Comparison of ENCODE assay signal across 8 cellular contexts in genomic region chr4:80184053-80184790, GRCh38. TPM values are rescaled to one million over a fixed set of nuclear protein-coding genes. Genes with fewer than 3 reads are reported as not detected.
A peak's percentile ranks its signal among the peaks of the same experiment; 100 is the strongest.
DNase-seq lines count a peak whose midpoint lies in the region; ATAC-seq and TF ChIP-seq lines count a peak whose summit lies in the region.

No MANE protein-coding gene starts in this region.

- no peaks in the 10 kb centered on the region for H3K27me3 Mint-ChIP-seq in CD4-positive, alpha-beta T cell
- peaks cover 35% of the 10 kb centered on the region for H3K27me3 Mint-ChIP-seq in activated T-helper 2 cell treated with anti-CD3 and anti-CD28 coated beads, Interferon-gamma antibody, Interleukin-2, Interleukin-4, amounts not matched to agents 10 μg/mL and 5 μg/mL and 100 μg/mL, durations not matched to agents 14 hours and 24 hours and 36 hours (ENCODE audit: low read depth)

- no CpG with 5 or more reads among the region's 45 CpGs for WGBS in neuronal stem cell (ENCODE audit: extremely low coverage in 2 of 2, insufficient read length in 2 of 2, insufficient replicate concordance in 1 of 2), 2 donors

- H3K18ac ChIP-seq in neuronal stem cell (ENCODE audit: low read length): peak overlapping the region; percentile 73

- peak overlapping the region; percentile 86 for H2AFZ ChIP-seq in OCI-LY7 (ENCODE audit: low read length)
- H2AFZ ChIP-seq in neuronal stem cell (ENCODE audit: low read length): peak overlapping the region; percentile 97

- CTCF ChIA-PET in CD4-positive, alpha-beta T cell (lab: Charles Lee): interaction anchor here (0.6 to 5.4 kb wide), 21 partner anchors 12 to 141 kb away, joined by 3 to 53 read pairs (median 4); partner anchors contain the start of gene ANTXR2
- CTCF ChIA-PET in OCI-LY7 (lab: Charles Lee; ENCODE audit: unreplicated experiment): no interaction called here

- H3K9me3 Mint-ChIP-seq in CD4-positive, alpha-beta T cell: peaks cover 2% of the 10 kb centered on the region
- peaks cover 13% of the 10 kb centered on the region for H3K9me3 Mint-ChIP-seq in activated T-helper 2 cell treated with anti-CD3 and anti-CD28 coated beads, Interferon-gamma antibody, Interleukin-2, Interleukin-4, amounts not matched to agents 10 μg/mL and 5 μg/mL and 100 μg/mL, durations not matched to agents 14 hours and 24 hours and 36 hours

- no peak overlapping the region for H3K23ac ChIP-seq in neuronal stem cell (ENCODE audit: low read depth, low read length, poor library complexity)

- H3K4me3 ChIP-seq in OCI-LY7 (ENCODE audit: low read depth, low read length, poor library complexity, severe bottlenecking) (peak overlapping the region; percentile 65), foreskin fibroblast (ENCODE audit: low read depth in 1 of 2, low read length in 2 of 2) (peak overlapping the region; percentile 80 to 93), neuronal stem cell (ENCODE audit: low read length in 2 of 2) (peak overlapping the region; percentile 43 to 83), subcutaneous abdominal adipose tissue (ENCODE audit: low read depth in 1 of 5, low read length in 5 of 5) (peak overlapping the region; percentile 71 to 92 (median 79))

- TF ChIP-seq CTCF in CD4-positive, alpha-beta T cell (IDR thresholded peaks at IDR 0.05): peak; percentile 96
- TF ChIP-seq CTCF in OCI-LY7 (conservative IDR thresholded peaks at IDR 0.05; ENCODE audit: low read length) (peak; percentile 75), foreskin fibroblast (IDR thresholded peaks at IDR 0.05; ENCODE audit: low read depth, low read length) (peak; percentile 75)

- H2BK15ac ChIP-seq in neuronal stem cell (ENCODE audit: low read length): peak overlapping the region; percentile 51

- H3K79me2 ChIP-seq in OCI-LY7 (ENCODE audit: insufficient read depth, low read depth, low read length): no peaks in the 10 kb centered on the region

- BruUV-seq in OCI-LY7 (replicated peaks; lab: Mats Ljungman, UMichigan): no TSS peak

- no peaks in the 10 kb centered on the region for H3K36me3 ChIP-seq in OCI-LY7 (ENCODE audit: insufficient read depth, low read length)
- H3K36me3 ChIP-seq in neuronal stem cell (replicated peaks in 1 of 2; ENCODE audit: control insufficient read depth in 2 of 2, insufficient read depth in 2 of 2, low read length in 2 of 2): no peaks in the 10 kb centered on the region
- H3K36me3 ChIP-seq in subcutaneous abdominal adipose tissue (ENCODE audit: control insufficient read depth in 5 of 5, insufficient read depth in 5 of 5, low read length in 5 of 5): no peaks in the 10 kb centered on the region

- peaks cover 22% of the 10 kb centered on the region for H3K36me3 Mint-ChIP-seq in CD4-positive, alpha-beta T cell (ENCODE audit: low read depth)
- H3K36me3 Mint-ChIP-seq in activated T-helper 2 cell treated with anti-CD3 and anti-CD28 coated beads, Interferon-gamma antibody, Interleukin-2, Interleukin-4, amounts not matched to agents 10 μg/mL and 5 μg/mL and 100 μg/mL, durations not matched to agents 14 hours and 24 hours and 36 hours (ENCODE audit: low read depth): peaks cover 17% of the 10 kb centered on the region

- no peak overlapping the region for H3K14ac ChIP-seq in neuronal stem cell (ENCODE audit: low read length)

- peak overlapping the region; percentile 100 for H3K4me3 Mint-ChIP-seq in CD4-positive, alpha-beta T cell
- H3K4me3 Mint-ChIP-seq in activated T-helper 2 cell treated with anti-CD3 and anti-CD28 coated beads, Interferon-gamma antibody, Interleukin-2, Interleukin-4, amounts not matched to agents 10 μg/mL and 5 μg/mL and 100 μg/mL, durations not matched to agents 14 hours and 24 hours and 36 hours (ENCODE audit: low read depth): peak overlapping the region; percentile 99

- H3K4me1 ChIP-seq in OCI-LY7 (ENCODE audit: insufficient read depth, low read length, poor library complexity, severe bottlenecking): peaks cover 10% of the 10 kb centered on the region
- H3K4me1 ChIP-seq in neuronal stem cell (ENCODE audit: control insufficient read depth in 2 of 2, insufficient read depth in 1 of 2, low read depth in 1 of 2, low read length in 2 of 2): peaks cover 5 to 9% of the 10 kb centered on the region in 2 donors
- H3K4me1 ChIP-seq in subcutaneous abdominal adipose tissue (ENCODE audit: control insufficient read depth in 5 of 5, insufficient read depth in 5 of 5, low read length in 5 of 5): peaks cover 4 to 35% (median 33%) of the 10 kb centered on the region in 5 donors

- H2BK5ac ChIP-seq in neuronal stem cell (ENCODE audit: low read length): no peak overlapping the region

- POLR2A ChIA-PET in CD4-positive, alpha-beta T cell (lab: Charles Lee): interaction anchor here (0.9 to 7.5 kb wide), 12 partner anchors 10 to 120 kb away, joined by 3 to 111 read pairs (median 10); partner anchors contain the start of genes ANTXR2 and PRDM8
- POLR2A ChIA-PET in OCI-LY7 (lab: Charles Lee): interaction anchor here (0.7 to 1.2 kb wide), 2 partner anchors 36 to 90 kb away, joined by 3 to 5 read pairs; no protein-coding TSS in a partner anchor

- intact Hi-C loops in CD4-positive, alpha-beta T cell (cut with DNase I, micrococcal nuclease): loop anchor here (1.0 to 10.0 kb wide), 8 partner anchors 11 to 1409 kb away; partner anchors contain the start of genes ANTXR2 (in 1 of the 2) and BMP2K (in 1 of the 2)
- intact Hi-C loops in OCI-LY7 (cut with micrococcal nuclease; ENCODE audit: unreplicated experiment): no loop called here
- intact Hi-C loops in activated T-helper 2 cell treated with anti-CD3 and anti-CD28 coated beads, Interferon-gamma antibody, Interleukin-2, Interleukin-4, amounts not matched to agents 10 μg/mL and 5 μg/mL and 100 μg/mL, durations not matched to agents 14 hours and 24 hours and 36 hours (cut with micrococcal nuclease): loop anchor here (1.0 to 5.0 kb wide), 8 partner anchors 18 to 1242 kb away; no protein-coding TSS in a partner anchor

- no peaks in the 10 kb centered on the region for H3K79me1 ChIP-seq in neuronal stem cell (ENCODE audit: low read depth, low read length)

- ATAC-seq in CD4-positive, alpha-beta T cell (ENCODE audit: poor library complexity): peak; percentile 88
- ATAC-seq in GM19397 (IDR thresholded peaks at IDR 0.05; ENCODE audit: unreplicated experiment) (peak; percentile 91), HG03521 (IDR thresholded peaks at IDR 0.05; ENCODE audit: unreplicated experiment) (peak; percentile 94)

- no peaks in the 10 kb centered on the region for H3K27me3 ChIP-seq in CD4-positive, alpha-beta T cell (ENCODE audit: control insufficient read depth, insufficient read depth, low read length)
- H3K27me3 ChIP-seq in neuronal stem cell (ENCODE audit: control insufficient read depth in 3 of 3, insufficient read depth in 3 of 3, low read depth in 1 of 3, low read length in 3 of 3): peaks cover 31 to 73% (median 71%) of the 10 kb centered on the region in 3 experiments
- H3K27me3 ChIP-seq in subcutaneous abdominal adipose tissue (ENCODE audit: control insufficient read depth in 5 of 5, insufficient read depth in 4 of 5, low read length in 5 of 5): peaks cover 11 to 36% (median 32%) of the 10 kb centered on the region in 5 donors

- no peak overlapping the region for H2BK12ac ChIP-seq in neuronal stem cell (ENCODE audit: low read length)

- H2BK120ac ChIP-seq in neuronal stem cell (ENCODE audit: low read depth, low read length): no peak overlapping the region

- no peak overlapping the region for H4K8ac ChIP-seq in neuronal stem cell (ENCODE audit: low read depth, low read length)

- H3K4me1 Mint-ChIP-seq in CD4-positive, alpha-beta T cell (ENCODE audit: low read depth): peaks cover 59% of the 10 kb centered on the region
- H3K4me1 Mint-ChIP-seq in activated T-helper 2 cell treated with anti-CD3 and anti-CD28 coated beads, Interferon-gamma antibody, Interleukin-2, Interleukin-4, amounts not matched to agents 10 μg/mL and 5 μg/mL and 100 μg/mL, durations not matched to agents 14 hours and 24 hours and 36 hours (ENCODE audit: low read depth): peaks cover 49% of the 10 kb centered on the region

- peak overlapping the region; percentile 85 for H3K27ac ChIP-seq in CD4-positive, alpha-beta T cell (ENCODE audit: low read depth, low read length)
- H3K27ac ChIP-seq in OCI-LY7 (ENCODE audit: low read depth, low read length, poor library complexity, severe bottlenecking): no peak overlapping the region
- H3K27ac ChIP-seq in neuronal stem cell (replicated peaks; ENCODE audit: low read length): no peak overlapping the region
- H3K27ac ChIP-seq in subcutaneous abdominal adipose tissue (ENCODE audit: low read depth, low read length): peak overlapping the region; percentile 46

- H3K9me2 ChIP-seq in OCI-LY7 (ENCODE audit: insufficient read depth, low read length): no peaks in the 10 kb centered on the region

- H3K27ac Mint-ChIP-seq in CD4-positive, alpha-beta T cell: peak overlapping the region; percentile 94
- H3K27ac Mint-ChIP-seq in activated T-helper 2 cell treated with anti-CD3 and anti-CD28 coated beads, Interferon-gamma antibody, Interleukin-2, Interleukin-4, amounts not matched to agents 10 μg/mL and 5 μg/mL and 100 μg/mL, durations not matched to agents 14 hours and 24 hours and 36 hours: peak overlapping the region; percentile 95

- peaks cover 4% of the 10 kb centered on the region for H3K9me3 ChIP-seq in CD4-positive, alpha-beta T cell (ENCODE audit: control insufficient read depth, low read length)
- no peaks in the 10 kb centered on the region for H3K9me3 ChIP-seq in OCI-LY7 (ENCODE audit: low read length)
- H3K9me3 ChIP-seq in neuronal stem cell (replicated peaks in 1 of 2; ENCODE audit: control insufficient read depth in 2 of 2, insufficient read depth in 1 of 2, low read depth in 1 of 2, low read length in 2 of 2): no peaks in the 10 kb centered on the region
- H3K9me3 ChIP-seq in subcutaneous abdominal adipose tissue (ENCODE audit: control insufficient read depth in 5 of 5, low read length in 5 of 5): peaks cover 0 to 7% (median 6%) of the 10 kb centered on the region in 5 donors

- no peak overlapping the region for H2AK5ac ChIP-seq in neuronal stem cell (ENCODE audit: low read depth, low read length)

- H3K4me2 ChIP-seq in OCI-LY7 (ENCODE audit: low read length) (peak overlapping the region; percentile 82), neuronal stem cell (ENCODE audit: insufficient read depth, low read length, poor library complexity, severe bottlenecking) (peak overlapping the region; percentile 81)

- H4K20me1 ChIP-seq in OCI-LY7 (ENCODE audit: insufficient read depth, low read length): no peaks in the 10 kb centered on the region

- no peak overlapping the region for H3K4ac ChIP-seq in neuronal stem cell (ENCODE audit: low read length)

- H3K9ac ChIP-seq in neuronal stem cell (ENCODE audit: low read depth, low read length, poor library complexity) (peak overlapping the region; percentile 73), subcutaneous abdominal adipose tissue (ENCODE audit: low read length in 5 of 5) (peak overlapping the region in 4 of 5 donors; percentile 39 to 77 (median 62))

- DNase-seq in CD4-positive, alpha-beta T cell: peak; percentile 82 to 94 (median 92)
- DNase-seq in OCI-LY7 (ENCODE audit: low spot score): peak; percentile 70
- peak; percentile 89 for DNase-seq in activated T-helper 2 cell treated with anti-CD3 and anti-CD28 coated beads, Interferon-gamma antibody, Interleukin-2, Interleukin-4, amounts not matched to agents 10 μg/mL and 5 μg/mL and 100 μg/mL, durations not matched to agents 14 hours and 24 hours and 36 hours (ENCODE audit: low spot score)
- DNase-seq in foreskin fibroblast: peak; percentile 87 to 97
- DNase-seq in neuronal stem cell (ENCODE audit: low spot score): peak; percentile 82

- H4K91ac ChIP-seq in neuronal stem cell (ENCODE audit: low read depth, low read length, poor library complexity): no peak overlapping the region

RNA-seq across cellular contexts. Expression of gene PRDM8, which starts 13.1 kb away (rescaled TPM):
- 1 to 10 TPM; 4.2 to 5.1 TPM for total RNA-seq in CD4-positive, alpha-beta T cell
- not detected in 2 replicates for total RNA-seq in OCI-LY7 (2014; rRNA removed; shearing (Covaris generic))
- not detected in 2 replicates for total RNA-seq in OCI-LY7 (2022)
- 1.1 and 1.8 TPM in 2 replicates for total RNA-seq in activated T-helper 2 cell treated with anti-CD3 and anti-CD28 coated beads, Interferon-gamma antibody, Interleukin-2, Interleukin-4, amounts not matched to agents 10 μg/mL and 5 μg/mL and 100 μg/mL, durations not matched to agents 14 hours and 24 hours and 36 hours
- polyA plus RNA-seq in neuronal stem cell (2013, experiment 1 of 2): 0.08 TPM
- polyA plus RNA-seq in neuronal stem cell (2013, experiment 2 of 2): 0.07 TPM

Comparison
In these comparisons a context has a peak if more than half of its experiments do, and no peak if none do; other contexts are left out.
1. H3K27ac ChIP-seq: peak in CD4-positive, alpha-beta T cell (single experiment) and subcutaneous abdominal adipose tissue (single experiment); none in OCI-LY7 (single experiment) and neuronal stem cell (single experiment).
2. Peak in every context shown above with its lines, with median percentiles within 50 percentile points of each other: ATAC-seq, DNase-seq, CTCF ChIP-seq and H3K4me3 ChIP-seq.